11 cellular contexts compared by ENCODE assay signal in genomic region chr3:65597952-65598413, GRCh38.
DNase-seq lines count a peak whose midpoint lies in the region; ATAC-seq and TF ChIP-seq lines count a peak whose summit lies in the region.
"Had no signal": no experiment of that assay in that cellular context is flagged by ENCODE, and none has a peak within 500 bp of the region (broad histone marks: within the 10 kb centered on the region; RNA-seq: fewer than 3 reads in every experiment).

No MANE protein-coding gene starts in this region.

- CTCF ChIA-PET in HEK293 (lab: Yijun Ruan, JAX), result no interaction called here

- H3K4me1 ChIP-seq in HEK293 (ENCODE audit: control insufficient read depth, insufficient read depth, low read length) (peaks cover 4% of the 10 kb centered on the region; the same call in 1 of the 2 replicates), iPS-18a (ENCODE audit: control insufficient read depth, low read depth, low read length) (peaks cover 49% of the 10 kb centered on the region), skeletal muscle satellite cell (ENCODE audit: control insufficient read depth, insufficient read depth, low read length) (peaks cover 12% of the 10 kb centered on the region), spleen (peaks cover 0 to 23% (median 4%) of the 10 kb centered on the region in 6 donors)

- 12 to 28% (median 22%) methylated on average over 18 to 20 of the region's 20 CpGs for WGBS in spleen, 5 donors

- intact Hi-C loops in spleen (cut with DNase I; ENCODE audit: low total_unique reads), result no loop called here

- no peaks in the 10 kb centered on the region for H3K9me3 Mint-ChIP-seq in brain
- H3K9me3 Mint-ChIP-seq: dendritic cell treated with granulocyte-macrophage colony-stimulating factor and Interleukin-4, amounts not matched to agents 40 ng/mL and 50 ng/mL, for 4 days had no signal

- no peak for ATAC-seq in stimulated activated naive CD8-positive, alpha-beta T cell treated with anti-CD3 and anti-CD28 coated beads, Interleukin-15, Interleukin-2, amounts not matched to agents 100 U/mL and 50 U/mL, for 24 hours
- ATAC-seq in HG03045 (IDR thresholded peaks at IDR 0.05; ENCODE audit: unreplicated experiment) (no peak), HG03439 (IDR thresholded peaks at IDR 0.05; ENCODE audit: unreplicated experiment) (no peak)

- H3K4me3 ChIP-seq in HEK293 (ENCODE audit: low read depth, low read length) (no peak overlapping the region), iPS-18a (ENCODE audit: low read length) (peak overlapping the region; percentile 86), skeletal muscle satellite cell (ENCODE audit: low read length) (no peak overlapping the region), spleen (peak overlapping the region in 1 of 8 donors; percentile 31)
- H3K4me3 ChIP-seq: MG63 had no signal

- H3K36me3 ChIP-seq in HEK293 (ENCODE audit: control insufficient read depth in 2 of 2, insufficient read depth in 1 of 2, low read length in 2 of 2), result no peaks in the 10 kb centered on the region
- H3K36me3 ChIP-seq in iPS-18a (ENCODE audit: control insufficient read depth, low read depth, low read length), result no peaks in the 10 kb centered on the region
- H3K36me3 ChIP-seq in skeletal muscle satellite cell (ENCODE audit: insufficient read depth, low read length), result no peaks in the 10 kb centered on the region
- H3K36me3 ChIP-seq in spleen, result no peaks in the 10 kb centered on the region
- H3K36me3 ChIP-seq: MG63 had no signal

- no peak for TF ChIP-seq POLR2A in spleen (IDR thresholded peaks at IDR 0.05)

- DNase-seq in spleen, result no peak
- no peak for DNase-seq in stimulated activated naive CD8-positive, alpha-beta T cell treated with anti-CD3 and anti-CD28 coated beads, Interleukin-15, Interleukin-2, amounts not matched to agents 100 U/mL and 50 U/mL, for 24 hours
- DNase-seq: COR-L47, MG63 had no signal

- peak overlapping the region; percentile 85 to 97 (median 90) for H3K4me3 Mint-ChIP-seq in brain
- H3K4me3 Mint-ChIP-seq: dendritic cell treated with granulocyte-macrophage colony-stimulating factor and Interleukin-4, amounts not matched to agents 40 ng/mL and 50 ng/mL, for 4 days had no signal

- peak overlapping the region; percentile 86 for H3K4me2 ChIP-seq in skeletal muscle satellite cell (ENCODE audit: low read length)

- TF ChIP-seq CTCF in HEK293 (tag by site-specific recombination; IDR thresholded peaks at IDR 0.05) (no peak), brain (conservative IDR thresholded peaks at IDR 0.05) (no peak), spleen (IDR thresholded peaks at IDR 0.05 in 8 of 11, conservative IDR thresholded peaks at IDR 0.05 in 3 of 11) (no peak)

- peaks cover 12% of the 10 kb centered on the region for H3K27me3 Mint-ChIP-seq in brain

- H3K9me3 ChIP-seq in HEK293 (ENCODE audit: control insufficient read depth, insufficient read depth, low read depth, low read length) (no peaks in the 10 kb centered on the region), iPS-18a (ENCODE audit: control insufficient read depth, low read depth, low read length) (no peaks in the 10 kb centered on the region), skeletal muscle satellite cell (replicated peaks; ENCODE audit: low read length) (no peaks in the 10 kb centered on the region), spleen (no peaks in the 10 kb centered on the region)
- H3K9me3 ChIP-seq: MG63 had no signal

- H3K4me1 Mint-ChIP-seq in brain, result peaks cover 51% of the 10 kb centered on the region

- H3K27me3 ChIP-seq in iPS-18a (ENCODE audit: control insufficient read depth, insufficient read depth, low read length), result no peaks in the 10 kb centered on the region
- H3K27me3 ChIP-seq in skeletal muscle satellite cell (ENCODE audit: control insufficient read depth, insufficient read depth, low read length), result no peaks in the 10 kb centered on the region
- H3K27me3 ChIP-seq in spleen (replicated peaks in 1 of 7), result peaks cover 0 to 26% (median 0%) of the 10 kb centered on the region in 7 donors
- H3K27me3 ChIP-seq: MG63 had no signal

- peak overlapping the region; percentile 87 to 99 (median 98) for H3K27ac Mint-ChIP-seq in brain
- H3K27ac Mint-ChIP-seq: dendritic cell treated with granulocyte-macrophage colony-stimulating factor and Interleukin-4, amounts not matched to agents 40 ng/mL and 50 ng/mL, for 4 days had no signal

- H3K36me3 Mint-ChIP-seq in brain, result no peaks in the 10 kb centered on the region

- POLR2A ChIA-PET in HEK293 (lab: Yijun Ruan, JAX), result no interaction called here

- peak overlapping the region; percentile 96 for H3K9ac ChIP-seq in iPS-18a (ENCODE audit: low read length)
- no peak overlapping the region for H3K9ac ChIP-seq in skeletal muscle satellite cell (ENCODE audit: low read depth, low read length)

- H3K27ac ChIP-seq in HEK293 (ENCODE audit: extremely low read depth, low read depth, low read length), result no peak overlapping the region
- peak overlapping the region; percentile 95 for H3K27ac ChIP-seq in iPS-18a (ENCODE audit: low read length)
- H3K27ac ChIP-seq in spleen, result no peak overlapping the region

TF ChIP-seq in HEK293, 187 proteins besides CTCF, POLR2A, EP300 and RAD21:
- TF ChIP-seq ZFHX2 (tag by site-specific recombination; conservative IDR thresholded peaks at IDR 0.05) (0 out of 2 replicates have a peak, but pooled peaks have one; percentile 48), INSM2 (tag by site-specific recombination; IDR thresholded peaks at IDR 0.05) (no peak)
